1 cellular context compared by ENCODE assay signal in genomic region chr16:86567701-86568571, GRCh38.
TF ChIP-seq lines count a peak whose summit lies in the region.

No MANE protein-coding gene starts in this region.

TF ChIP-seq in SK-N-SH, 30 proteins besides CTCF, POLR2A, EP300 and RAD21 (continued from another document):
- TF ChIP-seq NFIC (IDR thresholded peaks at IDR 0.05; ENCODE audit: borderline replicate concordance): no peak
- no peak for TF ChIP-seq IRF3 (IDR thresholded peaks at IDR 0.05; ENCODE audit: low read depth, low read length)
- no peak for TF ChIP-seq FOXJ3 (CRISPR knock-in tag; IDR thresholded peaks at IDR 0.05)
- TF ChIP-seq CHD2 (IDR thresholded peaks at IDR 0.05; ENCODE audit: low read length, partially characterized antibody): no peak
- no peak for TF ChIP-seq SIN3A (IDR thresholded peaks at IDR 0.05; ENCODE audit: borderline replicate concordance, low read depth, low read length)
- no peak for TF ChIP-seq FOSL2 (IDR thresholded peaks at IDR 0.05; ENCODE audit: borderline replicate concordance, low read depth)
- TF ChIP-seq ELF1 (IDR thresholded peaks at IDR 0.05): no peak
- TF ChIP-seq USF1 (IDR thresholded peaks at IDR 0.05; ENCODE audit: borderline replicate concordance, low read depth): no peak
- no peak for TF ChIP-seq EZH2phosphoT487 (IDR thresholded peaks at IDR 0.05; ENCODE audit: borderline replicate concordance, low read depth)
- no peak for TF ChIP-seq MXI1 (IDR thresholded peaks at IDR 0.05; ENCODE audit: low read depth, low read length)
- TF ChIP-seq RCOR1 (IDR thresholded peaks at IDR 0.05; ENCODE audit: low read length): no peak
- no peak for TF ChIP-seq PBX3 (IDR thresholded peaks at IDR 0.05)
